15 cellular contexts compared by ENCODE assay signal in genomic region chr5:172582940-172583339, GRCh38.
"Had no signal": no experiment of that assay in that cellular context is flagged by ENCODE, and none has a peak within 500 bp of the region (broad histone marks: within the 10 kb centered on the region; RNA-seq: fewer than 3 reads in every experiment).

No MANE protein-coding gene starts in this region.

- H3K4me1 Mint-ChIP-seq: activated CD4-positive, alpha-beta memory T cell treated with anti-CD3 and anti-CD28 coated beads, Interleukin-2, amount 10 ng/mL, durations not matched to agents 7 days and 5 days; activated CD4-positive, alpha-beta T cell treated with anti-CD3 and anti-CD28 coated beads for 36 hours; immature natural killer cell; natural killer cell; stimulated activated naive B cell treated with anti-CD40 and anti-IgM and Interleukin-4, amounts not matched to agents 10 μg/mL and 1 μg/mL and 100 μg/mL, for 72 hours had no signal

- H3K36me3 Mint-ChIP-seq: immature natural killer cell; natural killer cell; stimulated activated naive B cell treated with anti-CD40 and anti-IgM and Interleukin-4, amounts not matched to agents 10 μg/mL and 1 μg/mL and 100 μg/mL, for 72 hours had no signal

- H3K9me3 ChIP-seq: colonic mucosa, SJSA1 had no signal

- H3K27me3 ChIP-seq: colonic mucosa had no signal

- H3K4me3 Mint-ChIP-seq: activated CD4-positive, alpha-beta memory T cell treated with anti-CD3 and anti-CD28 coated beads, Interleukin-2, amount 10 ng/mL, durations not matched to agents 7 days and 5 days; activated CD4-positive, alpha-beta T cell treated with anti-CD3 and anti-CD28 coated beads for 36 hours; activated T-cell treated with anti-CD3 and anti-CD28 coated beads, Interleukin-2, amount 50 U/mL, for 24 hours; immature natural killer cell; natural killer cell; stimulated activated naive B cell treated with anti-CD40 and anti-IgM and Interleukin-4, amounts not matched to agents 10 μg/mL and 1 μg/mL and 100 μg/mL, for 72 hours had no signal

- H3K9me3 Mint-ChIP-seq: activated CD4-positive, alpha-beta memory T cell treated with anti-CD3 and anti-CD28 coated beads, Interleukin-2, amount 10 ng/mL, durations not matched to agents 7 days and 5 days; activated T-cell treated with anti-CD3 and anti-CD28 coated beads, Interleukin-2, amount 50 U/mL, for 24 hours; immature natural killer cell; natural killer cell; stimulated activated naive B cell treated with anti-CD40 and anti-IgM and Interleukin-4, amounts not matched to agents 10 μg/mL and 1 μg/mL and 100 μg/mL, for 72 hours had no signal

- ATAC-seq: activated CD4-positive, alpha-beta T cell treated with anti-CD3 and anti-CD28 coated beads for 36 hours; natural killer cell; stimulated activated naive B cell treated with anti-CD40 and anti-IgM and Interleukin-4, amounts not matched to agents 10 μg/mL and 1 μg/mL and 100 μg/mL, for 72 hours had no signal

- H3K27ac Mint-ChIP-seq: activated CD4-positive, alpha-beta memory T cell treated with anti-CD3 and anti-CD28 coated beads, Interleukin-2, amount 10 ng/mL, durations not matched to agents 7 days and 5 days; activated CD4-positive, alpha-beta T cell treated with anti-CD3 and anti-CD28 coated beads for 36 hours; activated T-cell treated with anti-CD3 and anti-CD28 coated beads, Interleukin-2, amount 50 U/mL, for 24 hours; immature natural killer cell; natural killer cell; progenitor cell of endocrine pancreas; stimulated activated naive B cell treated with anti-CD40 and anti-IgM and Interleukin-4, amounts not matched to agents 10 μg/mL and 1 μg/mL and 100 μg/mL, for 72 hours had no signal

- H3K4me3 ChIP-seq: colonic mucosa, SJSA1 had no signal

- H3K27ac ChIP-seq: colonic mucosa, SJSA1 had no signal

- DNase-seq: activated CD4-positive, alpha-beta memory T cell treated with anti-CD3 and anti-CD28 coated beads, Interleukin-2, amount 10 ng/mL, durations not matched to agents 7 days and 5 days; activated CD4-positive, alpha-beta T cell treated with anti-CD3 and anti-CD28 coated beads for 36 hours; activated naive CD4-positive, alpha-beta T cell treated with anti-CD3 and anti-CD28 coated beads, Interleukin-2, amount 50 U/mL, for 16 hours; activated T-cell treated with anti-CD3 and anti-CD28 coated beads, Interleukin-2, amount 50 U/mL, for 24 hours; colonic mucosa; foreskin fibroblast; immature natural killer cell; mesenchymal stem cell; natural killer cell; nucleus accumbens; stimulated activated CD4-positive, alpha-beta T cell treated with anti-CD3 and anti-CD28 coated beads, Interleukin-4, amount 100 ng/mL, for 1 hour; stimulated activated naive B cell treated with anti-CD40 and anti-IgM and Interleukin-4, amounts not matched to agents 10 μg/mL and 1 μg/mL and 100 μg/mL, for 72 hours; T-helper 2 cell had no signal

- H3K36me3 ChIP-seq: colonic mucosa, SJSA1 had no signal

- H3K4me1 ChIP-seq: colonic mucosa, SJSA1 had no signal
